8 cellular contexts compared by ENCODE assay signal in genomic region chr10:68327889-68328786, GRCh38. TPM values are rescaled to one million over a fixed set of nuclear protein-coding genes. Genes with fewer than 3 reads are reported as not detected.
DNase-seq lines count a peak whose midpoint lies in the region; ATAC-seq and TF ChIP-seq lines count a peak whose summit lies in the region.

No MANE protein-coding gene starts in this region.

- H3K9me3 ChIP-seq in AG04450 (ENCODE audit: control insufficient read depth, insufficient read depth, low read length), result no peaks in the 10 kb centered on the region
- no peaks in the 10 kb centered on the region for H3K9me3 ChIP-seq in mesodermal cell (ENCODE audit: control insufficient read depth, low read length)

- peaks cover 30% of the 10 kb centered on the region for H3K27me3 Mint-ChIP-seq in GM23338 (ENCODE audit: insufficient read depth, low read depth, poor library complexity)

- H3K9me3 Mint-ChIP-seq in GM23338, result peaks cover 4% of the 10 kb centered on the region; the same call in 2 of the 3 replicates

- ATAC-seq in GM23338 (no peak), HG03135 (IDR thresholded peaks at IDR 0.05; ENCODE audit: unreplicated experiment) (no peak), HG02763 (IDR thresholded peaks at IDR 0.05; ENCODE audit: unreplicated experiment) (no peak)

- 0 out of 2 replicates have a peak, but pooled peaks cover 9% of the 10 kb centered on the region for H3K4me1 ChIP-seq in GM23338 (ENCODE audit: insufficient read depth)
- no peaks in the 10 kb centered on the region for H3K4me1 ChIP-seq in mesodermal cell (ENCODE audit: control insufficient read depth, insufficient read depth, low read length, poor library complexity, severe bottlenecking)

- WGBS in mesodermal cell (ENCODE audit: insufficient coverage in 2 of 2), 2 experiments, result 48% methylated on average over 3 of the region's 4 CpGs; no CpG with 5 or more reads in 1 of the 2 experiments

- peak overlapping the region; percentile 29; the same call in 2 of the 3 replicates for H3K4me3 Mint-ChIP-seq in GM23338

- TF ChIP-seq CTCF in AG04450 (IDR thresholded peaks at IDR 0.05; ENCODE audit: low read depth, low read length), result no peak
- no peak for TF ChIP-seq CTCF in GM23338 (conservative IDR thresholded peaks at IDR 0.05; ENCODE audit: low read depth in 2 of 2)

- H3K27me3 ChIP-seq in AG04450 (ENCODE audit: control insufficient read depth, insufficient read depth, low read length) (no peaks in the 10 kb centered on the region), GM23338 (ENCODE audit: insufficient read depth) (no peaks in the 10 kb centered on the region)

- no peak overlapping the region for H3K4me2 ChIP-seq in GM23338

- H3K4me3 ChIP-seq in AG04450 (ENCODE audit: low read depth, low read length) (no peak overlapping the region), GM23338 (no peak overlapping the region), mesodermal cell (ENCODE audit: extremely low read depth, insufficient read depth, low read length, poor library complexity, severe bottlenecking) (no peak overlapping the region)

- peaks cover 22% of the 10 kb centered on the region for H3K4me1 Mint-ChIP-seq in GM23338

- no peak for DNase-seq in AG04450 (ENCODE audit: low read depth, low spot score)
- peak; percentile 67 for DNase-seq in GM23338 (ENCODE audit: low spot score)
- DNase-seq in OCI-M1 (lab: John Stamatoyannopoulos, UW), result peak; percentile 95
- DNase-seq in stimulated activated CD4-positive, alpha-beta T cell treated with anti-CD3 and anti-CD28 coated beads, Interleukin-2, amount 100 ng/mL, for 48 hours, result no peak

- no peaks in the 10 kb centered on the region for H3K9me2 ChIP-seq in GM23338 (ENCODE audit: insufficient read depth)

- no peak overlapping the region for H2AFZ ChIP-seq in GM23338

- POLR2A ChIA-PET in AG04450 (lab: Yijun Ruan, JAX), result no interaction called here

- peaks cover 12% of the 10 kb centered on the region for H3K36me3 Mint-ChIP-seq in GM23338 (ENCODE audit: low read depth)

- CTCF ChIA-PET in AG04450 (lab: Charles Lee), result interaction anchor here (1.3 kb wide), 1 partner anchor 116 kb away, joined by 5 read pairs; no protein-coding TSS in a partner anchor

- no peaks in the 10 kb centered on the region; the same call in 1 of the 2 replicates for H3K36me3 ChIP-seq in GM23338 (ENCODE audit: insufficient read depth)
- H3K36me3 ChIP-seq in mesodermal cell (ENCODE audit: control insufficient read depth, insufficient read depth, low read length), result peaks cover 2% of the 10 kb centered on the region

- no peaks in the 10 kb centered on the region; the same call in 1 of the 2 replicates for H4K20me1 ChIP-seq in GM23338 (replicated peaks; ENCODE audit: insufficient read depth)

- H3F3A ChIP-seq in GM23338 (replicated peaks; ENCODE audit: low read depth), result no peaks in the 10 kb centered on the region

- peak overlapping the region; percentile 39 for H3K27ac Mint-ChIP-seq in GM23338

- H3K27ac ChIP-seq in AG04450 (ENCODE audit: low read depth, low read length), result peak overlapping the region; percentile 55
- no peak overlapping the region for H3K27ac ChIP-seq in GM23338 (ENCODE audit: low read depth)
- H3K27ac ChIP-seq in cingulate gyrus (ENCODE audit: low read depth, low read length), result peak overlapping the region; percentile 99
- H3K27ac ChIP-seq in mesodermal cell (ENCODE audit: low read depth, low read length, severe bottlenecking), result peak overlapping the region; percentile 94

- peaks cover 9% of the 10 kb centered on the region for H3K79me2 ChIP-seq in GM23338 (replicated peaks; ENCODE audit: insufficient read depth)

TF ChIP-seq in GM23338, 12 proteins besides CTCF, POLR2A, EP300 and RAD21:
- TF ChIP-seq NANOG (IDR thresholded peaks at IDR 0.05; ENCODE audit: borderline replicate concordance) (no peak), POLR2AphosphoS5 (IDR thresholded peaks at IDR 0.05; ENCODE audit: low read depth) (no peak), JUNB (IDR thresholded peaks at IDR 0.05; ENCODE audit: unreplicated experiment) (no peak), EZH2phosphoT487 (IDR thresholded peaks at IDR 0.05; ENCODE audit: unreplicated experiment) (no peak), ZNF331 (CRISPR knock-in tag; IDR thresholded peaks at IDR 0.05; ENCODE audit: low read depth) (no peak), REST (IDR thresholded peaks at IDR 0.05; ENCODE audit: unreplicated experiment) (no peak), CREB1 (CRISPR knock-in tag; IDR thresholded peaks at IDR 0.05; ENCODE audit: low read depth) (no peak), ETS1 (IDR thresholded peaks at IDR 0.05) (no peak), STAT1 (IDR thresholded peaks at IDR 0.05; ENCODE audit: unreplicated experiment) (no peak)

RNA-seq across cellular contexts. Expression of gene HNRNPH3, which starts 3.7 kb away (rescaled TPM):
- polyA plus RNA-seq in AG04450 (2011; rRNA removed) (87.8 and 113 TPM in 2 replicates), GM23338 (2016; fragmentation: Nextera tagmentation; extraction: Ambion mirVana) (324 and 367 TPM in 2 replicates)
- 31.5 and 50.5 TPM in 2 replicates for polyA minus RNA-seq in AG04450 (2011; rRNA and poly(A)+ RNA removed)
- 87.2 and 87.4 TPM in 2 replicates for total RNA-seq in GM23338 (2014; rRNA removed; shearing (Covaris generic))
- 212 TPM for polyA plus RNA-seq in mesodermal cell (2013, experiment 1 of 2)
- polyA plus RNA-seq in mesodermal cell (2013, experiment 2 of 2), result 230 TPM

RNA-seq across cellular contexts. Expression of gene PBLD, which starts 4.6 kb away (rescaled TPM):
- polyA plus RNA-seq in AG04450 (2011; rRNA removed), result 1.2 and 1.4 TPM in 2 replicates
- 0.55 and 1.0 TPM in 2 replicates for polyA minus RNA-seq in AG04450 (2011; rRNA and poly(A)+ RNA removed)
- 0.90 and 1.2 TPM in 2 replicates for total RNA-seq in GM23338 (2014; rRNA removed; shearing (Covaris generic))
- 1.1 and 1.5 TPM in 2 replicates for polyA plus RNA-seq in GM23338 (2016; fragmentation: Nextera tagmentation; extraction: Ambion mirVana)
- polyA plus RNA-seq in mesodermal cell (2013, experiment 1 of 2), result 2.6 TPM
- polyA plus RNA-seq in mesodermal cell (2013, experiment 2 of 2), result 2.4 TPM

Comparison
In these comparisons a context has a peak if more than half of its experiments do, and no peak if none do; other contexts are left out.
1. DNase-seq: peak in GM23338 (single experiment) and OCI-M1 (single experiment); none in AG04450 (single experiment) and stimulated activated CD4-positive, alpha-beta T cell treated with anti-CD3 and anti-CD28 coated beads, Interleukin-2, amount 100 ng/mL, for 48 hours (0 of 2).